In genomic region chr7:143240323-143241168, GRCh38 we compare ENCODE assay signal across 8 cellular contexts. TPM values are rescaled to one million over a fixed set of nuclear protein-coding genes. Genes with fewer than 3 reads are reported as not detected.
DNase-seq lines count a peak whose midpoint lies in the region; ATAC-seq and TF ChIP-seq lines count a peak whose summit lies in the region.

No MANE protein-coding gene starts in this region.

- ATAC-seq in GM21619 (IDR thresholded peaks at IDR 0.05; ENCODE audit: unreplicated experiment) (peak; percentile 99), foreskin keratinocyte (peak; percentile 88), omental fat pad (ENCODE audit: low FRiP score) (peak; percentile 92)

- H3K27me3 ChIP-seq in DOHH2 (ENCODE audit: control insufficient read depth, low read length) (peaks cover 9% of the 10 kb centered on the region; the same call in 1 of the 2 replicates), Peyer's patch (no peaks in the 10 kb centered on the region), foreskin keratinocyte (no peaks in the 10 kb centered on the region), tibial nerve (no peaks in the 10 kb centered on the region)

- no peak for TF ChIP-seq EP300 in tibial nerve (IDR thresholded peaks at IDR 0.05)

- H3K4me1 ChIP-seq in DOHH2 (ENCODE audit: control insufficient read depth, low read length) (peaks cover 13% of the 10 kb centered on the region), Peyer's patch (peaks cover 0 to 27% (median 0%) of the 10 kb centered on the region in 4 donors), foreskin keratinocyte (peaks cover 5% of the 10 kb centered on the region), tibial nerve (peaks cover 0 to 24% (median 7%) of the 10 kb centered on the region in 4 donors)

- H3K4me2 ChIP-seq in DOHH2 (ENCODE audit: low read length), result 0 out of 2 replicates have a peak overlapping the region, but pooled peaks have one; percentile 21

- no peaks in the 10 kb centered on the region for H3F3A ChIP-seq in DOHH2 (ENCODE audit: control insufficient read depth, insufficient read depth)

- no peak overlapping the region for H3K27ac ChIP-seq in DOHH2 (ENCODE audit: low read depth, low read length)
- H3K27ac ChIP-seq in Peyer's patch, result peak overlapping the region in 2 of 4 donors; percentile 6 to 37
- H3K27ac ChIP-seq in foreskin keratinocyte, result no peak overlapping the region
- H3K27ac ChIP-seq in tibial nerve, result peak overlapping the region in 3 of 4 donors; percentile 15 to 75 (median 31)

- WGBS in tibial nerve, 2 donors, result 13 to 14% methylated on average over 8 of the region's 8 CpGs

- TF ChIP-seq CTCF in DOHH2 (IDR thresholded peaks at IDR 0.05; ENCODE audit: low read depth, low read length, poor library complexity, severe bottlenecking) (peak; percentile 99), Peyer's patch (IDR thresholded peaks at IDR 0.05) (peak; percentile 68 to 97 (median 92)), foreskin keratinocyte (conservative IDR thresholded peaks at IDR 0.05) (peak; percentile 95), omental fat pad (IDR thresholded peaks at IDR 0.05) (peak in 1 of 3 donors; percentile 9), tibial nerve (IDR thresholded peaks at IDR 0.05) (peak; percentile 82 to 94 (median 88))

- no peak overlapping the region for H3K4me3 ChIP-seq in DOHH2 (ENCODE audit: low read length)
- H3K4me3 ChIP-seq in Peyer's patch, result no peak overlapping the region
- no peak overlapping the region for H3K4me3 ChIP-seq in tibial nerve

- no peaks in the 10 kb centered on the region for H3K9me2 ChIP-seq in DOHH2 (replicated peaks; ENCODE audit: control insufficient read depth, low read length)

- H3K36me3 ChIP-seq in DOHH2 (ENCODE audit: control insufficient read depth, low read length) (no peaks in the 10 kb centered on the region), Peyer's patch (no peaks in the 10 kb centered on the region), tibial nerve (no peaks in the 10 kb centered on the region)

- H3K9me3 ChIP-seq in DOHH2 (ENCODE audit: control insufficient read depth, insufficient read depth, low read length) (0 out of 2 replicates have a peak, but pooled peaks cover 3% of the 10 kb centered on the region), Peyer's patch (peaks cover 0 to 7% (median 0%) of the 10 kb centered on the region in 4 donors), tibial nerve (peaks cover 0 to 20% (median 1%) of the 10 kb centered on the region in 4 donors)

- no peaks in the 10 kb centered on the region for H4K20me1 ChIP-seq in DOHH2 (ENCODE audit: control insufficient read depth, insufficient read depth, low read depth, low read length)

- TF ChIP-seq POLR2A in Peyer's patch (IDR thresholded peaks at IDR 0.05), result no peak
- TF ChIP-seq POLR2A in tibial nerve (IDR thresholded peaks at IDR 0.05), result no peak

- no peaks in the 10 kb centered on the region for H3K79me2 ChIP-seq in DOHH2 (ENCODE audit: control insufficient read depth, low read length)

- DNase-seq in KG1 (lab: John Stamatoyannopoulos, UW), result peak; percentile 18
- peak; percentile 55 to 90 (median 66) for DNase-seq in Peyer's patch
- DNase-seq in activated T-helper 1 cell treated with anti-CD3 and anti-CD28 coated beads, Interleukin-2, amount 50 U/mL, for 16 hours (ENCODE audit: low read depth in 1 of 2, low spot score in 1 of 2), result peak; percentile 37 to 50
- peak in 1 of 2 donors; percentile 54 for DNase-seq in foreskin keratinocyte
- DNase-seq in omental fat pad (ENCODE audit: low spot score), result no peak
- DNase-seq in tibial nerve (ENCODE audit: low spot score in 2 of 2), result peak; percentile 61 to 77

RNA-seq across cellular contexts. Expression of gene TAS2R40, which starts 18.7 kb away (rescaled TPM):
- not detected for total RNA-seq in Peyer's patch
- total RNA-seq in foreskin keratinocyte, result not detected in 2 replicates
- polyA plus RNA-seq in foreskin keratinocyte, result not detected in 2 replicates
- not detected for total RNA-seq in omental fat pad
- not detected for total RNA-seq in tibial nerve

RNA-seq across cellular contexts. Expression of gene GSTK1, which starts 22.7 kb away (rescaled TPM):
- total RNA-seq in Peyer's patch (100 to 1,000 TPM; 202 to 580 (median 484) TPM), foreskin keratinocyte (106 and 107 TPM in 2 replicates), omental fat pad (100 to 1,000 TPM; 159 to 243 (median 177) TPM), tibial nerve (100 to 1,000 TPM; 149 to 202 (median 161) TPM)
- 141 and 152 TPM in 2 replicates for polyA plus RNA-seq in foreskin keratinocyte

RNA-seq across cellular contexts. Expression of gene TMEM139, which starts 44.2 kb away (rescaled TPM):
- total RNA-seq in Peyer's patch (100 to 1,000 TPM in 3 of 4 donors, 10 to 100 TPM in 1; 54.5 to 162 (median 130) TPM), foreskin keratinocyte (6.7 and 7.6 TPM in 2 replicates), omental fat pad (1 to 10 TPM in 3 of 4 donors, not detected in 1; 1.1 to 3.8 (median 1.6) TPM), tibial nerve (10 to 100 TPM in 1 of 4 donors, 1 to 10 TPM in 3; 2.1 to 12.0 (median 6.4) TPM)
- 8.4 and 10.1 TPM in 2 replicates for polyA plus RNA-seq in foreskin keratinocyte

RNA-seq across cellular contexts. Expression of gene CASP2, which starts 47.6 kb away (rescaled TPM):
- total RNA-seq in Peyer's patch (10 to 100 TPM; 34.8 to 43.7 (median 38.3) TPM), foreskin keratinocyte (21.4 and 23.9 TPM in 2 replicates), omental fat pad (10 to 100 TPM in 3 of 4 donors, 1 to 10 TPM in 1; 7.7 to 21.6 (median 13.3) TPM), tibial nerve (10 to 100 TPM; 18.4 to 25.2 (median 21.3) TPM)
- 10.1 and 12.3 TPM in 2 replicates for polyA plus RNA-seq in foreskin keratinocyte

RNA-seq across cellular contexts. Expression of gene TAS2R39, which starts 57.3 kb away (rescaled TPM):
- not detected for total RNA-seq in Peyer's patch
- not detected in 2 replicates for total RNA-seq in foreskin keratinocyte
- not detected in 2 replicates for polyA plus RNA-seq in foreskin keratinocyte
- total RNA-seq in omental fat pad, result not detected
- not detected for total RNA-seq in tibial nerve

Comparison
In these comparisons a context has a peak if more than half of its experiments do, and no peak if none do; other contexts are left out.
1. H3K27ac ChIP-seq: peak in tibial nerve (3 of 4); none in DOHH2 (single experiment) and foreskin keratinocyte (single experiment).
2. Peak in every context shown above with its lines, with median percentiles within 50 percentile points of each other: ATAC-seq.